Comparison of ENCODE assay signal across 16 cellular contexts in the genomic region with DNA sequence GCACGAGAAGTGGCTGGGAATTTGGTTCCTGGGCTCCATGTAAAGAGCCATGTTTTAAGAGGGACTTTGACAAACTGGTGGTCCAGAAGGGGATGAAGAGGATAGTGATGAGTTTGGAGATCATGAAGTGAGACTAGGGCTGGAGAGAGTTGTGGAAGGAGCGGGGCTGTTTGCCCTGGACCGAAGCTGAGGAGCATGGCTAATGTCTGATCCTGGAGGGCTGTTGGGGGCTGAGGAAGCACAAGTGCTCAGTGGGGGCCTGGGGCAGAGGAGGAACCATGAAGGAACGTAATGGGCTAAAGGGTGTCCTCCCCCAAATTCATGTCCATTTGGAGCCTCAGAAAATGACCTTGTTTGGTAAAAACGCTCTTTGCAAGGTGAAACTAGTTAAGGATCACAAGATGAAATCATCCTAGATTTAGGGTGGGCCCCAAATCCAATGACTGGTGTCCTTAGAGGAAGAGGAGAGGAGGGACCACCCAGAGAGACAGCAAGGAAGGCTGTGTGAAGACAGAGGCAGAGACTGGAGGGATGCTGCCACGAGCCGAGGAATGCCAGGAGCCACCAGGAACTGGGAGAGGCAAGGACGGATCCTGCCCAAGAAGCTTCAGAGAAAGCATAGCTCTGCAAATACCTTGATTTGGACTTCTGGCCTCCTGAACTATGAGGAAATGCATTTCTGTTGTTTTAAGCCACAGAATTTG.
"Had no signal": no experiment of that assay in that cellular context is flagged by ENCODE, and none has a peak within 500 bp of the region (broad histone marks: within the 10 kb centered on the region; RNA-seq: fewer than 3 reads in every experiment).

No MANE protein-coding gene starts in this region.

- H3K27me3 Mint-ChIP-seq: dendritic cell treated with granulocyte-macrophage colony-stimulating factor and Interleukin-4, amounts not matched to agents 40 ng/mL and 50 ng/mL, for 4 days had no signal

- H3K4me3 Mint-ChIP-seq: dendritic cell treated with granulocyte-macrophage colony-stimulating factor and Interleukin-4, amounts not matched to agents 40 ng/mL and 50 ng/mL, for 4 days; effector memory CD8-positive, alpha-beta T cell had no signal

- ATAC-seq: effector memory CD8-positive, alpha-beta T cell; foreskin keratinocyte; gastrocnemius medialis; heart right ventricle; left cardiac atrium; left lung; left ventricle myocardium superior; lower lobe of right lung had no signal

- DNase-seq: colonic mucosa; cortex of kidney; effector CD8-positive, alpha-beta T cell; effector memory CD8-positive, alpha-beta T cell; foreskin keratinocyte; gastrocnemius medialis; glutamatergic neuron; heart right ventricle; hippocampal formation; left cardiac atrium; left lung; left ventricle myocardium superior; lower lobe of right lung; mesenchymal stem cell; midbrain had no signal

- H3K27ac Mint-ChIP-seq: dendritic cell treated with granulocyte-macrophage colony-stimulating factor and Interleukin-4, amounts not matched to agents 40 ng/mL and 50 ng/mL, for 4 days; effector memory CD8-positive, alpha-beta T cell had no signal

- H3K9me3 Mint-ChIP-seq: dendritic cell treated with granulocyte-macrophage colony-stimulating factor and Interleukin-4, amounts not matched to agents 40 ng/mL and 50 ng/mL, for 4 days; effector memory CD8-positive, alpha-beta T cell had no signal
